7 cellular contexts compared by ENCODE assay signal in genomic region chr7:47786557-47787248, GRCh38.
A peak's percentile ranks its signal among the peaks of the same experiment; 100 is the strongest.
DNase-seq lines count a peak whose midpoint lies in the region; ATAC-seq and TF ChIP-seq lines count a peak whose summit lies in the region.

No MANE protein-coding gene starts in this region.

- no peak overlapping the region for H3K4me3 Mint-ChIP-seq in effector memory CD8-positive, alpha-beta T cell

- H3K4me1 Mint-ChIP-seq in effector memory CD8-positive, alpha-beta T cell (ENCODE audit: low read depth in 2 of 2), result no peaks in the 10 kb centered on the region

- no peak overlapping the region for H3K4me3 ChIP-seq in colonic mucosa
- no peak overlapping the region for H3K4me3 ChIP-seq in lower lobe of right lung
- H3K4me3 ChIP-seq in urinary bladder (ENCODE audit: low read depth, low read length), result no peak overlapping the region

- DNase-seq in colonic mucosa (peak; percentile 22), lower lobe of right lung (no peak), NCI-H446 treated with DMSO at 0.1 percent for 48 hours (lab: John Stamatoyannopoulos, UW) (no peak), NCI-H774 (lab: John Stamatoyannopoulos, UW) (no peak)
- no peak for DNase-seq in effector memory CD8-positive, alpha-beta T cell

- H3K36me3 Mint-ChIP-seq in effector memory CD8-positive, alpha-beta T cell (ENCODE audit: insufficient read depth), result no peaks in the 10 kb centered on the region

- no peaks in the 10 kb centered on the region for H3K36me3 ChIP-seq in colonic mucosa
- no peaks in the 10 kb centered on the region for H3K36me3 ChIP-seq in lower lobe of right lung
- H3K36me3 ChIP-seq in urinary bladder (ENCODE audit: insufficient read depth), result no peaks in the 10 kb centered on the region

- TF ChIP-seq EP300 in Ishikawa (IDR thresholded peaks at IDR 0.05; ENCODE audit: borderline replicate concordance), result peak; percentile 97

- H3K9me3 ChIP-seq in colonic mucosa, result no peaks in the 10 kb centered on the region
- no peaks in the 10 kb centered on the region for H3K9me3 ChIP-seq in lower lobe of right lung

- H3K4me1 ChIP-seq in colonic mucosa (no peaks in the 10 kb centered on the region), lower lobe of right lung (peaks cover 22% of the 10 kb centered on the region), urinary bladder (ENCODE audit: insufficient read depth) (no peaks in the 10 kb centered on the region)

- H3K9me3 Mint-ChIP-seq in effector memory CD8-positive, alpha-beta T cell, result peaks cover 0 to 3% of the 10 kb centered on the region in 2 donors

- H3K27me3 Mint-ChIP-seq in effector memory CD8-positive, alpha-beta T cell, result peaks cover 2 to 5% of the 10 kb centered on the region in 2 donors

- H3K9ac ChIP-seq in colonic mucosa (ENCODE audit: low read depth in 2 of 2, low read length in 2 of 2), result no peak overlapping the region

- ATAC-seq in lower lobe of right lung, result peak; percentile 72
- no peak for ATAC-seq in effector memory CD8-positive, alpha-beta T cell (replicated peaks)

- 23% methylated on average over 11 of the region's 11 CpGs for WGBS in urinary bladder

- TF ChIP-seq CTCF in colonic mucosa (IDR thresholded peaks at IDR 0.05) (no peak), lower lobe of right lung (IDR thresholded peaks at IDR 0.05) (no peak)

- peak overlapping the region; percentile 34 for H3K27ac ChIP-seq in colonic mucosa
- H3K27ac ChIP-seq in lower lobe of right lung, result peak overlapping the region; percentile 48
- peak overlapping the region; percentile 53 for H3K27ac ChIP-seq in urinary bladder (ENCODE audit: low read depth)

- peak; percentile 26; the same call in 1 of the 2 replicates for TF ChIP-seq RAD21 in Ishikawa (IDR thresholded peaks at IDR 0.05; ENCODE audit: low read depth)

- no peak overlapping the region for H3K27ac Mint-ChIP-seq in effector memory CD8-positive, alpha-beta T cell

- intact Hi-C loops in colonic mucosa (cut with DNase I) (no loop called here), lower lobe of right lung (cut with DNase I) (no loop called here)

- no peaks in the 10 kb centered on the region for H3K27me3 ChIP-seq in colonic mucosa
- no peaks in the 10 kb centered on the region for H3K27me3 ChIP-seq in lower lobe of right lung (ENCODE audit: low read depth)

TF ChIP-seq in Ishikawa, 13 proteins besides CTCF, POLR2A, EP300 and RAD21:
- TF ChIP-seq NFIC (IDR thresholded peaks at IDR 0.05), result peak; percentile 96
- TF ChIP-seq TAF1 (IDR thresholded peaks at IDR 0.05; ENCODE audit: low read depth), result no peak
- no peak for TF ChIP-seq EGR1 (IDR thresholded peaks at IDR 0.05)
- peak; percentile 96 for TF ChIP-seq FOXM1 (IDR thresholded peaks at IDR 0.05; ENCODE audit: borderline replicate concordance, low read depth)
- no peak for TF ChIP-seq CREB1 (IDR thresholded peaks at IDR 0.05; ENCODE audit: low read depth)
- TF ChIP-seq USF1 (IDR thresholded peaks at IDR 0.05), result no peak
- TF ChIP-seq TEAD4 (IDR thresholded peaks at IDR 0.05), result peak; percentile 73
- peak; percentile 28; the same call in 1 of the 2 replicates for TF ChIP-seq YY1 (IDR thresholded peaks at IDR 0.05; ENCODE audit: low read depth)
- no peak for TF ChIP-seq REST (IDR thresholded peaks at IDR 0.05; ENCODE audit: low read depth)
- peak; percentile 92 for TF ChIP-seq ZBTB7A (IDR thresholded peaks at IDR 0.05; ENCODE audit: low read depth)
- TF ChIP-seq MAX (IDR thresholded peaks at IDR 0.05), result peak; percentile 44; the same call in 1 of the 2 replicates
- TF ChIP-seq TCF12 (IDR thresholded peaks at IDR 0.05; ENCODE audit: low read depth), result peak; percentile 97
- peak; percentile 98 for TF ChIP-seq CEBPB (IDR thresholded peaks at IDR 0.05)
